Comparison of ENCODE assay signal across 17 cellular contexts in the genomic region with DNA sequence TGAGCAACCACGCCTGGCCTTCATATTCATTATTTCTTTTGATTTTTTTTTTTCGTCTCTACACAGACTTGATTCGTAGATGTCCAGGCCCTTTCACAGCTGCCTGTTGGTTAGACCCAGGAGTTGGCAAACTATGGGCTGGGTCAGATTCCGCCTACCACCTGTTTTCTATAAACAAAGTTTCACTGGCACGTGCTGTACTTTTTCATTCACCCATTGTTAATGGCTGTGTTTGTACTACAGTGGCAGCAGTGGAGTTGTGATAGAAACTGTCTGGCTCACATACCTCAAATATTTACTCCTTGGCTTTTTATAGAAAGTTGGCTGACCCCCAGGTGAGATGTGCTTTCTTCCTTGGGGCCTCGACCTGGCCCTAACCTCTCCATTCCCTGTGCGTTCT.
DNase-seq lines count a peak whose midpoint lies in the region; ATAC-seq and TF ChIP-seq lines count a peak whose summit lies in the region.
"Had no signal": no experiment of that assay in that cellular context is flagged by ENCODE, and none has a peak within 500 bp of the region (broad histone marks: within the 10 kb centered on the region; RNA-seq: fewer than 3 reads in every experiment).

No MANE protein-coding gene starts in this region.

- H3K4me3 ChIP-seq in choroid plexus epithelial cell (ENCODE audit: low read depth, low read length), result no peak overlapping the region
- H3K4me3 ChIP-seq in right lobe of liver, result no peak overlapping the region
- no peak overlapping the region for H3K4me3 ChIP-seq in stomach
- H3K4me3 ChIP-seq in A673 (ENCODE audit: low read depth, low read length, poor library complexity, severe bottlenecking), result no peak overlapping the region

- H3K27ac ChIP-seq in right lobe of liver (peak overlapping the region in 1 of 3 donors; percentile 59), stomach (peak overlapping the region in 3 of 5 donors; percentile 10 to 31 (median 30)), A673 (ENCODE audit: low read depth, low read length, poor library complexity, severe bottlenecking) (no peak overlapping the region)

- TF ChIP-seq CTCF in choroid plexus epithelial cell (conservative IDR thresholded peaks at IDR 0.05; ENCODE audit: low read depth, low read length) (no peak), right lobe of liver (IDR thresholded peaks at IDR 0.05) (no peak), stomach (IDR thresholded peaks at IDR 0.05) (no peak), A673 (conservative IDR thresholded peaks at IDR 0.05; ENCODE audit: low read depth, low read length) (no peak)

- ATAC-seq in activated CD8-positive, alpha-beta memory T cell treated with anti-CD3 and anti-CD28 coated beads, Interleukin-2, amount 10 ng/mL, durations not matched to agents 7 days and 5 days, result no peak
- peak; percentile 51 to 84 (median 79) for ATAC-seq in right lobe of liver
- ATAC-seq: Panc1 had no signal

- H3K27ac Mint-ChIP-seq in activated CD8-positive, alpha-beta memory T cell treated with anti-CD3 and anti-CD28 coated beads, Interleukin-2, amount 10 ng/mL, durations not matched to agents 7 days and 5 days, result no peak overlapping the region
- H3K27ac Mint-ChIP-seq: activated naive CD4-positive, alpha-beta T cell treated with anti-CD3 and anti-CD28 coated beads, Interleukin-2, amount 50 U/mL, for 24 hours; T-helper 1 cell treated with Interleukin-12 subunit alpha and Interleukin-12 subunit beta and Interleukin-4 antibody, amounts not matched to agents 30 μg/mL and 1 μg/mL, for 36 hours had no signal

- CTCF ChIA-PET in activated CD8-positive, alpha-beta memory T cell treated with anti-CD3 and anti-CD28 coated beads, Interleukin-2, amount 10 ng/mL, durations not matched to agents 7 days and 5 days (lab: Charles Lee), result interaction anchor here (1.5 kb wide), 1 partner anchor 180 kb away, joined by 4 read pairs; no protein-coding TSS in a partner anchor
- CTCF ChIA-PET in A673 (lab: Charles Lee), result no interaction called here

- H3K4me1 Mint-ChIP-seq in activated CD8-positive, alpha-beta memory T cell treated with anti-CD3 and anti-CD28 coated beads, Interleukin-2, amount 10 ng/mL, durations not matched to agents 7 days and 5 days, result peaks cover 3% of the 10 kb centered on the region

- peak; percentile 8 for DNase-seq in activated CD8-positive, alpha-beta memory T cell treated with anti-CD3 and anti-CD28 coated beads, Interleukin-2, amount 10 ng/mL, durations not matched to agents 7 days and 5 days
- no peak for DNase-seq in activated CD8-positive, alpha-beta memory T cell treated with anti-CD3 and anti-CD28 coated beads, Interleukin-2, amount 50 U/mL, for 4 hours
- peak; percentile 50 for DNase-seq in choroid plexus epithelial cell (ENCODE audit: low read depth)
- peak in 1 of 3 donors; percentile 60 for DNase-seq in right lobe of liver
- DNase-seq in stomach, result peak; percentile 75
- no peak for DNase-seq in A673 (ENCODE audit: low spot score)
- DNase-seq in RPMI8226, result no peak
- no peak for DNase-seq in globus pallidus (ENCODE audit: low spot score)
- DNase-seq: activated CD4-positive, CD25-positive, alpha-beta regulatory T cell treated with anti-CD3 and anti-CD28 coated beads, Interleukin-2, amount 50 U/mL, for 72 hours; activated CD8-positive, alpha-beta memory T cell treated with anti-CD3 and anti-CD28 coated beads, Interleukin-2, amount 50 U/mL, for 48 hours; MV-4-11; NCI-H510A treated with DMSO at 0.1 percent for 48 hours; nephron progenitor cell; stimulated activated naive CD4-positive, alpha-beta T cell had no signal

- intact Hi-C loops in right lobe of liver (cut with DNase I) (no loop called here), stomach (cut with DNase I; ENCODE audit: low total_unique reads) (no loop called here), A673 (cut with micrococcal nuclease; ENCODE audit: unreplicated experiment) (no loop called here)

- no peaks in the 10 kb centered on the region for H3K9me3 Mint-ChIP-seq in activated CD8-positive, alpha-beta memory T cell treated with anti-CD3 and anti-CD28 coated beads, Interleukin-2, amount 10 ng/mL, durations not matched to agents 7 days and 5 days (ENCODE audit: low read depth)
- H3K9me3 Mint-ChIP-seq: activated naive CD4-positive, alpha-beta T cell treated with anti-CD3 and anti-CD28 coated beads, Interleukin-2, amount 50 U/mL, for 24 hours; nephron progenitor cell; T-helper 1 cell treated with Interleukin-12 subunit alpha and Interleukin-12 subunit beta and Interleukin-4 antibody, amounts not matched to agents 30 μg/mL and 1 μg/mL, for 36 hours had no signal

- no peak for TF ChIP-seq EP300 in stomach (IDR thresholded peaks at IDR 0.05)

- H3K27me3 Mint-ChIP-seq in activated CD8-positive, alpha-beta memory T cell treated with anti-CD3 and anti-CD28 coated beads, Interleukin-2, amount 10 ng/mL, durations not matched to agents 7 days and 5 days, result no peaks in the 10 kb centered on the region
- H3K27me3 Mint-ChIP-seq: activated naive CD4-positive, alpha-beta T cell treated with anti-CD3 and anti-CD28 coated beads, Interleukin-2, amount 50 U/mL, for 24 hours had no signal

- H3K4me1 ChIP-seq in right lobe of liver, result peaks cover 0 to 18% (median 8%) of the 10 kb centered on the region in 4 donors
- peaks cover 10 to 36% (median 26%) of the 10 kb centered on the region in 4 donors for H3K4me1 ChIP-seq in stomach
- H3K4me1 ChIP-seq in A673 (ENCODE audit: insufficient read depth, low read length, poor library complexity, severe bottlenecking), result no peaks in the 10 kb centered on the region

- H3K9me3 ChIP-seq in right lobe of liver (no peaks in the 10 kb centered on the region), stomach (no peaks in the 10 kb centered on the region), A673 (ENCODE audit: low read depth, low read length, poor library complexity, severe bottlenecking) (no peaks in the 10 kb centered on the region)

- H3K4me3 Mint-ChIP-seq in activated CD8-positive, alpha-beta memory T cell treated with anti-CD3 and anti-CD28 coated beads, Interleukin-2, amount 10 ng/mL, durations not matched to agents 7 days and 5 days, result no peak overlapping the region
- H3K4me3 Mint-ChIP-seq: activated naive CD4-positive, alpha-beta T cell treated with anti-CD3 and anti-CD28 coated beads, Interleukin-2, amount 50 U/mL, for 24 hours; nephron progenitor cell; T-helper 1 cell treated with Interleukin-12 subunit alpha and Interleukin-12 subunit beta and Interleukin-4 antibody, amounts not matched to agents 30 μg/mL and 1 μg/mL, for 36 hours had no signal

- no TSS peak for BruUV-seq in A673 (replicated peaks; lab: Mats Ljungman, UMichigan)

- WGBS in right lobe of liver (ENCODE audit: insufficient coverage, low coverage, low lambda C conversion rate, missing lambda C conversion rate), result 11% methylated on average over 5 of the region's 7 CpGs
- 22 to 50% (median 43%) methylated on average over 7 of the region's 7 CpGs for WGBS in stomach, 5 donors

- H3K27me3 ChIP-seq in right lobe of liver, result no peaks in the 10 kb centered on the region
- H3K27me3 ChIP-seq in stomach, result no peaks in the 10 kb centered on the region
- no peaks in the 10 kb centered on the region for H3K27me3 ChIP-seq in A673 (replicated peaks; ENCODE audit: insufficient read depth, low read depth, low read length, poor library complexity)

- POLR2A ChIA-PET in A673 (lab: Charles Lee; ENCODE audit: low non-redundant PET), result no interaction called here

- H3K36me3 Mint-ChIP-seq in activated CD8-positive, alpha-beta memory T cell treated with anti-CD3 and anti-CD28 coated beads, Interleukin-2, amount 10 ng/mL, durations not matched to agents 7 days and 5 days, result peaks cover 61% of the 10 kb centered on the region

- H3K36me3 ChIP-seq in right lobe of liver (peaks cover 5 to 11% (median 6%) of the 10 kb centered on the region in 4 donors), stomach (peaks cover 10 to 75% (median 60%) of the 10 kb centered on the region in 4 donors), A673 (ENCODE audit: insufficient read depth, low read length, poor library complexity, severe bottlenecking) (peaks cover 5% of the 10 kb centered on the region)

- TF ChIP-seq POLR2A in right lobe of liver (IDR thresholded peaks at IDR 0.05), result no peak
- no peak for TF ChIP-seq POLR2A in stomach (IDR thresholded peaks at IDR 0.05)

Comparison
In these comparisons a context has a peak if more than half of its experiments do, and no peak if none do; other contexts are left out.
1. DNase-seq: peak in activated CD8-positive, alpha-beta memory T cell treated with anti-CD3 and anti-CD28 coated beads, Interleukin-2, amount 10 ng/mL, durations not matched to agents 7 days and 5 days (single experiment), choroid plexus epithelial cell (single experiment) and stomach (single experiment); none in activated CD8-positive, alpha-beta memory T cell treated with anti-CD3 and anti-CD28 coated beads, Interleukin-2, amount 50 U/mL, for 4 hours (single experiment), A673 (single experiment), RPMI8226 (single experiment) and globus pallidus (single experiment).